ENCODE assay signal across 18 cellular contexts in the genomic region with DNA sequence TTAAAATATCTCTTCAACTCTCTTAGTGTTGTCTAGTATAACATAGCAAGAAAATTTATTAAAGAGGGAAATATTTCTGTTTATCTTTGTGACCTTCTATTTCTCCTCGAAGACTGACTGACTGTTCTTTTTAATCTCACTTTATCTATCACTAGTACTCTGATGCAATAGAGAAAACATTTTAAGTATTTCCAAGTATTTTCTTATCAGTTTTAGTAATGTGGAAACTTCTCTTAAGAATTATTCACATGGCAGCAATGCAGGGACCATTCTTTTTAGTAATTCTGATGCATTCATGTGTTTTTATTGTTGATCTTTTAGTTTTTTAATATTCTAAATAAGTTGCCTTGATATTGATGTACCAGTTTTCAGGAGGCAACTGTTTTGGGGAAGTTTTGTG.
DNase-seq lines count a peak whose midpoint lies in the region; ATAC-seq and TF ChIP-seq lines count a peak whose summit lies in the region.
"Had no signal": no experiment of that assay in that cellular context is flagged by ENCODE, and none has a peak within 500 bp of the region (broad histone marks: within the 10 kb centered on the region; RNA-seq: fewer than 3 reads in every experiment).

No MANE protein-coding gene starts in this region.

- ATAC-seq in activated CD4-positive, CD25-positive, alpha-beta regulatory T cell treated with anti-CD3 and anti-CD28 coated beads, Interleukin-2, amount 50 U/mL, for 24 hours, result no peak
- no peak for ATAC-seq in HG02981 (IDR thresholded peaks at IDR 0.05; ENCODE audit: unreplicated experiment)
- ATAC-seq: activated CD8-positive, alpha-beta memory T cell treated with anti-CD3 and anti-CD28 coated beads, Interleukin-2, amount 10 ng/mL, durations not matched to agents 7 days and 5 days; mucosa of descending colon; T-cell had no signal

- DNase-seq in T-helper 2 cell treated with Interferon-gamma antibody and Interleukin-4, amounts not matched to agents 5 μg/mL and 100 μg/mL, for 36 hours (ENCODE audit: low spot score), result no peak
- DNase-seq in T-helper 2 cell (no peak), erythroblast (lab: John Stamatoyannopoulos, UW) (peak; percentile 52 to 59), mesothelial cell of epicardium (ENCODE audit: low spot score in 2 of 2, unreplicated experiment in 2 of 2) (no peak), NCI-H82 (lab: John Stamatoyannopoulos, UW) (no peak)
- no peak for DNase-seq in activated T-helper 2 cell treated with anti-CD3 and anti-CD28 coated beads, Interferon-gamma antibody, Interleukin-2, Interleukin-4, amounts not matched to agents 10 μg/mL and 5 μg/mL and 100 μg/mL, durations not matched to agents 14 hours and 24 hours and 36 hours (ENCODE audit: low spot score)
- DNase-seq: activated B cell treated with CpG ODN at 0.5 μM for 24 hours; activated CD8-positive, alpha-beta memory T cell treated with anti-CD3 and anti-CD28 coated beads, Interleukin-2, amount 10 ng/mL, durations not matched to agents 7 days and 5 days; CD4-positive, CD25-positive, alpha-beta regulatory T cell; DND-41; mucosa of descending colon; NCI-H1694; NCI-H345; retina; RPMI8226; T-cell had no signal

- H3K27me3 Mint-ChIP-seq in T-helper 2 cell treated with Interferon-gamma antibody and Interleukin-4, amounts not matched to agents 5 μg/mL and 100 μg/mL, for 36 hours (ENCODE audit: low read depth), result no peaks in the 10 kb centered on the region
- H3K27me3 Mint-ChIP-seq in activated T-helper 2 cell treated with anti-CD3 and anti-CD28 coated beads, Interferon-gamma antibody, Interleukin-2, Interleukin-4, amounts not matched to agents 10 μg/mL and 5 μg/mL and 100 μg/mL, durations not matched to agents 14 hours and 24 hours and 36 hours (ENCODE audit: low read depth), result no peaks in the 10 kb centered on the region
- H3K27me3 Mint-ChIP-seq in mesothelial cell of epicardium (ENCODE audit: low read depth), result no peaks in the 10 kb centered on the region
- H3K27me3 Mint-ChIP-seq: activated B cell treated with CpG ODN at 0.5 μM for 24 hours; activated CD8-positive, alpha-beta memory T cell treated with anti-CD3 and anti-CD28 coated beads, Interleukin-2, amount 10 ng/mL, durations not matched to agents 7 days and 5 days; CD4-positive, CD25-positive, alpha-beta regulatory T cell; T-cell had no signal

- no peak for TF ChIP-seq CTCF in mesothelial cell of epicardium (IDR thresholded peaks at IDR 0.05; ENCODE audit: unreplicated experiment)

- H3K9me3 Mint-ChIP-seq in T-helper 2 cell treated with Interferon-gamma antibody and Interleukin-4, amounts not matched to agents 5 μg/mL and 100 μg/mL, for 36 hours, result no peaks in the 10 kb centered on the region
- H3K9me3 Mint-ChIP-seq in activated T-helper 2 cell treated with anti-CD3 and anti-CD28 coated beads, Interferon-gamma antibody, Interleukin-2, Interleukin-4, amounts not matched to agents 10 μg/mL and 5 μg/mL and 100 μg/mL, durations not matched to agents 14 hours and 24 hours and 36 hours, result no peaks in the 10 kb centered on the region
- H3K9me3 Mint-ChIP-seq in mesothelial cell of epicardium, result no peaks in the 10 kb centered on the region
- H3K9me3 Mint-ChIP-seq: activated B cell treated with CpG ODN at 0.5 μM for 24 hours; CD4-positive, CD25-positive, alpha-beta regulatory T cell; T-cell had no signal

- peaks cover 10% of the 10 kb centered on the region for H3K36me3 Mint-ChIP-seq in T-helper 2 cell treated with Interferon-gamma antibody and Interleukin-4, amounts not matched to agents 5 μg/mL and 100 μg/mL, for 36 hours (ENCODE audit: low read depth)
- peaks cover 27% of the 10 kb centered on the region for H3K36me3 Mint-ChIP-seq in activated T-helper 2 cell treated with anti-CD3 and anti-CD28 coated beads, Interferon-gamma antibody, Interleukin-2, Interleukin-4, amounts not matched to agents 10 μg/mL and 5 μg/mL and 100 μg/mL, durations not matched to agents 14 hours and 24 hours and 36 hours (ENCODE audit: low read depth)
- peaks cover 4% of the 10 kb centered on the region for H3K36me3 Mint-ChIP-seq in mesothelial cell of epicardium

- no peak for TF ChIP-seq POLR2A in erythroblast (IDR thresholded peaks at IDR 0.05; ENCODE audit: low read length)

- intact Hi-C loops in activated T-helper 2 cell treated with anti-CD3 and anti-CD28 coated beads, Interferon-gamma antibody, Interleukin-2, Interleukin-4, amounts not matched to agents 10 μg/mL and 5 μg/mL and 100 μg/mL, durations not matched to agents 14 hours and 24 hours and 36 hours (cut with micrococcal nuclease), result loop anchor here (5.0 kb wide), 1 partner anchor 115 kb away; the partner anchor contains the start of gene NEK7

- H3K4me3 Mint-ChIP-seq in T-helper 2 cell treated with Interferon-gamma antibody and Interleukin-4, amounts not matched to agents 5 μg/mL and 100 μg/mL, for 36 hours, result no peak overlapping the region
- no peak overlapping the region for H3K4me3 Mint-ChIP-seq in activated T-helper 2 cell treated with anti-CD3 and anti-CD28 coated beads, Interferon-gamma antibody, Interleukin-2, Interleukin-4, amounts not matched to agents 10 μg/mL and 5 μg/mL and 100 μg/mL, durations not matched to agents 14 hours and 24 hours and 36 hours (ENCODE audit: low read depth)
- H3K4me3 Mint-ChIP-seq in mesothelial cell of epicardium, result no peak overlapping the region
- H3K4me3 Mint-ChIP-seq: activated B cell treated with CpG ODN at 0.5 μM for 24 hours; activated CD8-positive, alpha-beta memory T cell treated with anti-CD3 and anti-CD28 coated beads, Interleukin-2, amount 10 ng/mL, durations not matched to agents 7 days and 5 days; CD4-positive, CD25-positive, alpha-beta regulatory T cell; T-cell had no signal

- H3K4me1 Mint-ChIP-seq in T-helper 2 cell treated with Interferon-gamma antibody and Interleukin-4, amounts not matched to agents 5 μg/mL and 100 μg/mL, for 36 hours (ENCODE audit: low read depth), result peaks cover 14% of the 10 kb centered on the region
- H3K4me1 Mint-ChIP-seq in activated T-helper 2 cell treated with anti-CD3 and anti-CD28 coated beads, Interferon-gamma antibody, Interleukin-2, Interleukin-4, amounts not matched to agents 10 μg/mL and 5 μg/mL and 100 μg/mL, durations not matched to agents 14 hours and 24 hours and 36 hours (ENCODE audit: low read depth), result peaks cover 26% of the 10 kb centered on the region
- H3K4me1 Mint-ChIP-seq in mesothelial cell of epicardium, result peaks cover 30% of the 10 kb centered on the region
- H3K4me1 Mint-ChIP-seq: activated CD8-positive, alpha-beta memory T cell treated with anti-CD3 and anti-CD28 coated beads, Interleukin-2, amount 10 ng/mL, durations not matched to agents 7 days and 5 days had no signal

- H3K27ac Mint-ChIP-seq in T-helper 2 cell treated with Interferon-gamma antibody and Interleukin-4, amounts not matched to agents 5 μg/mL and 100 μg/mL, for 36 hours, result peak overlapping the region; percentile 4
- H3K27ac Mint-ChIP-seq in activated T-helper 2 cell treated with anti-CD3 and anti-CD28 coated beads, Interferon-gamma antibody, Interleukin-2, Interleukin-4, amounts not matched to agents 10 μg/mL and 5 μg/mL and 100 μg/mL, durations not matched to agents 14 hours and 24 hours and 36 hours, result peak overlapping the region; percentile 71
- H3K27ac Mint-ChIP-seq in mesothelial cell of epicardium, result peak overlapping the region; percentile 87
- H3K27ac Mint-ChIP-seq: activated B cell treated with CpG ODN at 0.5 μM for 24 hours; activated CD8-positive, alpha-beta memory T cell treated with anti-CD3 and anti-CD28 coated beads, Interleukin-2, amount 10 ng/mL, durations not matched to agents 7 days and 5 days; T-cell had no signal

Comparison
In these comparisons a context has a peak if more than half of its experiments do, and no peak if none do; other contexts are left out.
1. DNase-seq: peak in erythroblast (2 of 2); none in T-helper 2 cell treated with Interferon-gamma antibody and Interleukin-4, amounts not matched to agents 5 μg/mL and 100 μg/mL, for 36 hours (single experiment), T-helper 2 cell (0 of 5), activated T-helper 2 cell treated with anti-CD3 and anti-CD28 coated beads, Interferon-gamma antibody, Interleukin-2, Interleukin-4, amounts not matched to agents 10 μg/mL and 5 μg/mL and 100 μg/mL, durations not matched to agents 14 hours and 24 hours and 36 hours (single experiment), mesothelial cell of epicardium (0 of 2) and NCI-H82 (single experiment).
2. H3K27ac Mint-ChIP-seq: peak in every context shown above with its lines; median percentile 87 in mesothelial cell of epicardium; 71 in activated T-helper 2 cell treated with anti-CD3 and anti-CD28 coated beads, Interferon-gamma antibody, Interleukin-2, Interleukin-4, amounts not matched to agents 10 μg/mL and 5 μg/mL and 100 μg/mL, durations not matched to agents 14 hours and 24 hours and 36 hours; 4 in T-helper 2 cell treated with Interferon-gamma antibody and Interleukin-4, amounts not matched to agents 5 μg/mL and 100 μg/mL, for 36 hours.